8 cellular contexts compared by ENCODE assay signal in genomic region chr9:133335924-133336811, GRCh38. TPM values are rescaled to one million over a fixed set of nuclear protein-coding genes. Genes with fewer than 3 reads are reported as not detected.
DNase-seq lines count a peak whose midpoint lies in the region; ATAC-seq and TF ChIP-seq lines count a peak whose summit lies in the region.

SURF6 (minus strand) TSS chr9:133336188; CDS start chr9:133336132, 56 bp downstream.

- H3K79me2 ChIP-seq in H9 (ENCODE audit: insufficient read depth, low read length), result peaks cover 3% of the 10 kb centered on the region; the same call in 1 of the 2 replicates
- peaks cover 13% of the 10 kb centered on the region for H3K79me2 ChIP-seq in fibroblast of lung (ENCODE audit: control insufficient read depth, insufficient read depth, low read length)

- H3K4me1 ChIP-seq in H9 (ENCODE audit: insufficient read depth, low read length), result no peaks in the 10 kb centered on the region
- H3K4me1 ChIP-seq in RWPE2 (ENCODE audit: insufficient read depth, poor library complexity, severe bottlenecking), result no peaks in the 10 kb centered on the region
- H3K4me1 ChIP-seq in fibroblast of lung (ENCODE audit: control insufficient read depth, extremely low read depth, insufficient read depth, low read length), result peaks cover 2% of the 10 kb centered on the region

- peaks cover 15 to 22% of the 10 kb centered on the region in 2 experiments for H3K4me1 Mint-ChIP-seq in H9
- H3K4me1 Mint-ChIP-seq in activated T-helper 17 cell treated with anti-CD3 and anti-CD28 coated beads, Interleukin-2, amount 50 U/mL, for 72 hours, result no peaks in the 10 kb centered on the region
- peaks cover 22 to 65% (median 60%) of the 10 kb centered on the region in 4 donors for H3K4me1 Mint-ChIP-seq in naive thymus-derived CD8-positive, alpha-beta T cell
- peaks cover 83% of the 10 kb centered on the region for H3K4me1 Mint-ChIP-seq in stimulated activated memory B cell treated with anti-CD40 and anti-IgM and Interleukin-4, amounts not matched to agents 10 μg/mL and 1 μg/mL and 100 μg/mL, for 72 hours

- H2BK12ac ChIP-seq in H9 (ENCODE audit: insufficient read length, low read depth, low read length), result no peak within 1 kb of the TSS

- H3K27me3 ChIP-seq in H9 (ENCODE audit: insufficient read depth, low read length), result no peaks in the 10 kb centered on the region
- no peaks in the 10 kb centered on the region for H3K27me3 ChIP-seq in RWPE2 (ENCODE audit: insufficient read depth, poor library complexity, severe bottlenecking)
- no peaks in the 10 kb centered on the region for H3K27me3 ChIP-seq in fibroblast of lung (ENCODE audit: control insufficient read depth, insufficient read depth, low read length)

- ATAC-seq in RWPE2 (ENCODE audit: low read depth), result peak; percentile 90
- peak; percentile 96 for ATAC-seq in activated T-helper 17 cell treated with anti-CD3 and anti-CD28 coated beads, Interleukin-2, amount 50 U/mL, for 72 hours (replicated peaks)
- peak; percentile 93 to 95 for ATAC-seq in naive thymus-derived CD8-positive, alpha-beta T cell
- peak; percentile 96 for ATAC-seq in stimulated activated memory B cell treated with anti-CD40 and anti-IgM and Interleukin-4, amounts not matched to agents 10 μg/mL and 1 μg/mL and 100 μg/mL, for 72 hours

- H2BK15ac ChIP-seq in H9 (ENCODE audit: low read depth, low read length), result no peak within 1 kb of the TSS

- WGBS in H9 (ENCODE audit: extremely low coverage, insufficient read length, low lambda C conversion rate), result no CpG with 5 or more reads among the region's 70 CpGs

- H2AFZ ChIP-seq in H9 (ENCODE audit: low read length) (no peak within 1 kb of the TSS), fibroblast of lung (ENCODE audit: low read length) (peak within 1 kb of the TSS; percentile 86)

- H2BK120ac ChIP-seq in H9 (ENCODE audit: low read depth, low read length, poor library complexity, severe bottlenecking), result no peak within 1 kb of the TSS

- no peak within 1 kb of the TSS for H3K23ac ChIP-seq in H9 (ENCODE audit: insufficient read length, low read depth, low read length)

- H3K9me3 ChIP-seq in H9 (ENCODE audit: control insufficient read depth, low read depth, low read length) (no peaks in the 10 kb centered on the region), RWPE2 (ENCODE audit: severe bottlenecking) (no peaks in the 10 kb centered on the region), fibroblast of lung (ENCODE audit: control insufficient read depth, insufficient read depth, low read depth, low read length) (no peaks in the 10 kb centered on the region)

- H3K4me3 Mint-ChIP-seq in H9, result peak within 1 kb of the TSS; percentile 98
- H3K4me3 Mint-ChIP-seq in activated T-helper 17 cell treated with anti-CD3 and anti-CD28 coated beads, Interleukin-2, amount 50 U/mL, for 72 hours, result peak within 1 kb of the TSS; percentile 93
- H3K4me3 Mint-ChIP-seq in naive thymus-derived CD8-positive, alpha-beta T cell, result peak within 1 kb of the TSS; percentile 90 to 98 (median 96)
- peak within 1 kb of the TSS; percentile 98 for H3K4me3 Mint-ChIP-seq in stimulated activated memory B cell treated with anti-CD40 and anti-IgM and Interleukin-4, amounts not matched to agents 10 μg/mL and 1 μg/mL and 100 μg/mL, for 72 hours

- no peak within 1 kb of the TSS; the same call in 1 of the 2 replicates for H3K4ac ChIP-seq in H9 (ENCODE audit: low read depth, low read length)

- H3K36me3 Mint-ChIP-seq in H9 (ENCODE audit: insufficient read depth in 1 of 3, low read depth in 3 of 3), result peaks cover 48 to 79% (median 69%) of the 10 kb centered on the region in 3 experiments
- peaks cover 84% of the 10 kb centered on the region for H3K36me3 Mint-ChIP-seq in activated T-helper 17 cell treated with anti-CD3 and anti-CD28 coated beads, Interleukin-2, amount 50 U/mL, for 72 hours (ENCODE audit: low read depth)
- H3K36me3 Mint-ChIP-seq in naive thymus-derived CD8-positive, alpha-beta T cell, result peaks cover 0 to 54% (median 7%) of the 10 kb centered on the region in 3 donors
- peaks cover 75% of the 10 kb centered on the region for H3K36me3 Mint-ChIP-seq in stimulated activated memory B cell treated with anti-CD40 and anti-IgM and Interleukin-4, amounts not matched to agents 10 μg/mL and 1 μg/mL and 100 μg/mL, for 72 hours

- H4K91ac ChIP-seq in H9 (ENCODE audit: insufficient read length, low read depth, low read length), result no peak within 1 kb of the TSS

- H3K4me2 ChIP-seq in H9 (ENCODE audit: insufficient read depth, insufficient read length, low read length), result peak within 1 kb of the TSS; percentile 75
- peak within 1 kb of the TSS; percentile 95 for H3K4me2 ChIP-seq in fibroblast of lung (ENCODE audit: extremely low read depth, insufficient read depth, low read length)

- no peak within 1 kb of the TSS for H4K8ac ChIP-seq in H9 (replicated peaks; ENCODE audit: insufficient read length, low read depth, low read length)

- no peak within 1 kb of the TSS for H3K56ac ChIP-seq in H9 (ENCODE audit: insufficient read length, low read depth, low read length)

- no peak within 1 kb of the TSS for H3T11ph ChIP-seq in H9 (ENCODE audit: low read length)

- peaks cover 3% of the 10 kb centered on the region for H3K23me2 ChIP-seq in H9 (ENCODE audit: insufficient read length, low read depth, low read length, poor library complexity, severe bottlenecking)

- POLR2A ChIA-PET in naive thymus-derived CD8-positive, alpha-beta T cell (lab: Charles Lee), result interaction anchor here (0.7 to 2.2 kb wide), 6 partner anchors 12 to 149 kb away, joined by 3 to 21 read pairs (median 4); partner anchors contain the start of genes MED22, RPL7A, SURF1 and SURF2

- H3K9ac ChIP-seq in H9 (ENCODE audit: extremely low read depth, insufficient read length, low read length), result peak within 1 kb of the TSS; percentile 43
- peak within 1 kb of the TSS; percentile 75 for H3K9ac ChIP-seq in fibroblast of lung (ENCODE audit: insufficient read depth, low read length)

- no peaks in the 10 kb centered on the region for H3K79me1 ChIP-seq in H9 (ENCODE audit: insufficient read depth, low read depth, low read length, poor library complexity, severe bottlenecking)

- H4K5ac ChIP-seq in H9 (ENCODE audit: insufficient read length, low read depth, low read length), result no peak within 1 kb of the TSS

- H2AK5ac ChIP-seq in H9 (ENCODE audit: insufficient read length, low read length), result no peak within 1 kb of the TSS

- H2BK20ac ChIP-seq in H9 (ENCODE audit: low read depth, low read length, poor library complexity, severe bottlenecking), result no peak within 1 kb of the TSS

- H4K20me1 ChIP-seq in H9 (ENCODE audit: control insufficient read depth, insufficient read depth, insufficient read length), result no peaks in the 10 kb centered on the region
- no peaks in the 10 kb centered on the region for H4K20me1 ChIP-seq in fibroblast of lung (ENCODE audit: control insufficient read depth, extremely low read depth, insufficient read depth, low read length)

- H3K36me3 ChIP-seq in RWPE2 (ENCODE audit: low read depth) (peaks cover 54% of the 10 kb centered on the region), fibroblast of lung (ENCODE audit: control insufficient read depth, insufficient read depth, low read length) (peaks cover 30% of the 10 kb centered on the region)

- H3K9me3 Mint-ChIP-seq in H9, result peaks cover 0 to 3% of the 10 kb centered on the region in 2 experiments; a peak in 1 of 5 replicates
- no peaks in the 10 kb centered on the region for H3K9me3 Mint-ChIP-seq in activated T-helper 17 cell treated with anti-CD3 and anti-CD28 coated beads, Interleukin-2, amount 50 U/mL, for 72 hours
- H3K9me3 Mint-ChIP-seq in naive thymus-derived CD8-positive, alpha-beta T cell, result no peaks in the 10 kb centered on the region
- H3K9me3 Mint-ChIP-seq in stimulated activated memory B cell treated with anti-CD40 and anti-IgM and Interleukin-4, amounts not matched to agents 10 μg/mL and 1 μg/mL and 100 μg/mL, for 72 hours, result no peaks in the 10 kb centered on the region

- peak within 1 kb of the TSS; percentile 73 for H3K4me3 ChIP-seq in RWPE2 (ENCODE audit: severe bottlenecking)
- peak within 1 kb of the TSS; percentile 69 to 97 (median 96) for H3K4me3 ChIP-seq in fibroblast of lung (replicated peaks in 1 of 4; ENCODE audit: control extremely low read depth in 1 of 4, insufficient read depth in 1 of 4, low read depth in 3 of 4, low read length in 4 of 4)

- peak within 1 kb of the TSS; percentile 55 for H3K18ac ChIP-seq in H9 (ENCODE audit: insufficient read length, low read depth, low read length)

- no peak for TF ChIP-seq CTCF in H9 (conservative IDR thresholded peaks at IDR 0.05)
- no peak for TF ChIP-seq CTCF in RWPE2 (IDR thresholded peaks at IDR 0.05; ENCODE audit: poor library complexity, severe bottlenecking)
- TF ChIP-seq CTCF in fibroblast of lung (conservative IDR thresholded peaks at IDR 0.05 in 1 of 2, IDR thresholded peaks at IDR 0.05 in 1 of 2; ENCODE audit: low read depth in 1 of 2, low read length in 2 of 2), result no peak

- H3K14ac ChIP-seq in H9 (ENCODE audit: insufficient read depth, low read length), result peak within 1 kb of the TSS; percentile 83

- H3K27ac Mint-ChIP-seq in H9, result peak within 1 kb of the TSS; percentile 92 to 98 (median 97)
- peak within 1 kb of the TSS; percentile 89 for H3K27ac Mint-ChIP-seq in activated T-helper 17 cell treated with anti-CD3 and anti-CD28 coated beads, Interleukin-2, amount 50 U/mL, for 72 hours
- peak within 1 kb of the TSS; percentile 89 to 98 (median 96) for H3K27ac Mint-ChIP-seq in naive thymus-derived CD8-positive, alpha-beta T cell
- peak within 1 kb of the TSS; percentile 94 for H3K27ac Mint-ChIP-seq in stimulated activated memory B cell treated with anti-CD40 and anti-IgM and Interleukin-4, amounts not matched to agents 10 μg/mL and 1 μg/mL and 100 μg/mL, for 72 hours

- H3K27ac ChIP-seq in H9 (ENCODE audit: insufficient read length, low read depth, low read length), result no peak within 1 kb of the TSS
- H3K27ac ChIP-seq in RWPE2 (ENCODE audit: poor library complexity, severe bottlenecking), result peak within 1 kb of the TSS; percentile 38
- H3K27ac ChIP-seq in fibroblast of lung (ENCODE audit: insufficient read depth, low read length), result peak within 1 kb of the TSS; percentile 68

- H2BK5ac ChIP-seq in H9 (ENCODE audit: insufficient read length, low read length), result no peak within 1 kb of the TSS

- H3K27me3 Mint-ChIP-seq in H9 (ENCODE audit: low read depth), result no peaks in the 10 kb centered on the region; the same call in 1 of the 2 replicates
- H3K27me3 Mint-ChIP-seq in activated T-helper 17 cell treated with anti-CD3 and anti-CD28 coated beads, Interleukin-2, amount 50 U/mL, for 72 hours, result no peaks in the 10 kb centered on the region
- no peaks in the 10 kb centered on the region for H3K27me3 Mint-ChIP-seq in naive thymus-derived CD8-positive, alpha-beta T cell
- no peaks in the 10 kb centered on the region for H3K27me3 Mint-ChIP-seq in stimulated activated memory B cell treated with anti-CD40 and anti-IgM and Interleukin-4, amounts not matched to agents 10 μg/mL and 1 μg/mL and 100 μg/mL, for 72 hours

- peak; percentile 95 for DNase-seq in ELF-1 (ENCODE audit: low read depth, low spot score)
- peak; percentile 93 for DNase-seq in H9
- peak; percentile 87 for DNase-seq in M059J (ENCODE audit: low read depth)
- peak; percentile 91 for DNase-seq in RWPE2 (ENCODE audit: low spot score)
- DNase-seq in fibroblast of lung (ENCODE audit: low read depth in 2 of 2), result peak; percentile 82 to 90
- peak; percentile 88 to 94 (median 92) for DNase-seq in naive thymus-derived CD8-positive, alpha-beta T cell

RNA-seq across cellular contexts. Expression of gene SURF6, which starts in this region (rescaled TPM):
- total RNA-seq in H9 (2021), result 55.1 and 56.3 TPM in 2 replicates
- total RNA-seq in M059J (2014; rRNA removed; shearing (Covaris generic)), result 4.2 and 12.8 TPM in 2 replicates
- total RNA-seq in activated T-helper 17 cell treated with anti-CD3 and anti-CD28 coated beads, Interleukin-2, amount 50 U/mL, for 72 hours, result 10 to 100 TPM; 17.4 to 26.3 TPM
- total RNA-seq in fibroblast of lung, result 6.7 and 8.3 TPM in 2 replicates
- 3.9 and 4.8 TPM in 2 replicates for polyA plus RNA-seq in fibroblast of lung
- 11.7 and 13.9 TPM in 2 replicates for polyA plus RNA-seq in fibroblast of lung (2012)
- polyA minus RNA-seq in fibroblast of lung (ENCODE audit: low replicate concordance), result 3.2 and 5.6 TPM in 2 replicates
- 10 to 100 TPM; 29.8 to 34.1 TPM for total RNA-seq in naive thymus-derived CD8-positive, alpha-beta T cell
- 10 to 100 TPM in 2 of 3 donors, 1 to 10 TPM in 1; 4.9 to 16.9 (median 10.1) TPM for polyA plus RNA-seq in naive thymus-derived CD8-positive, alpha-beta T cell
